Comparison of ENCODE assay signal across 36 cellular contexts in genomic region chr2:2506536-2506935, GRCh38.
"Had no signal": no experiment of that assay in that cellular context is flagged by ENCODE, and none has a peak within 500 bp of the region (broad histone marks: within the 10 kb centered on the region; RNA-seq: fewer than 3 reads in every experiment).

No MANE protein-coding gene starts in this region.

- H3K27ac Mint-ChIP-seq: activated naive CD4-positive, alpha-beta T cell treated with anti-CD3 and anti-CD28 coated beads for 36 hours; activated naive CD4-positive, alpha-beta T cell treated with anti-CD3 and anti-CD28 coated beads, Interleukin-2, amount 10 ng/mL, durations not matched to agents 7 days and 5 days; activated naive CD4-positive, alpha-beta T cell treated with anti-CD3 and anti-CD28 coated beads, Interleukin-2, amount 50 U/mL, for 24 hours; activated naive CD4-positive, alpha-beta T cell treated with anti-CD3 and anti-CD28 coated beads, Interleukin-2, amount 50 U/mL, for 72 hours; activated naive CD8-positive, alpha-beta T cell; activated naive CD8-positive, alpha-beta T cell treated with anti-CD3 and anti-CD28 coated beads for 36 hours; activated naive CD8-positive, alpha-beta T cell treated with anti-CD3 and anti-CD28 coated beads, Interleukin-2, amount 10 ng/mL, durations not matched to agents 7 days and 5 days; activated naive CD8-positive, alpha-beta T cell treated with anti-CD3 and anti-CD28 coated beads, Interleukin-2, amount 50 U/mL, for 24 hours; activated T-cell treated with anti-CD3 and anti-CD28 coated beads, Interleukin-2, amount 50 U/mL, for 24 hours; activated T-cell treated with anti-CD3 and anti-CD28 coated beads, Interleukin-2, amount 50 U/mL, for 72 hours; activated T-helper 1 cell treated with anti-CD3 and anti-CD28 coated beads, Interleukin-12 subunit alpha, Interleukin-12 subunit beta, Interleukin-2, Interleukin-4 antibody, amounts not matched to agents 30 ng/mL and 10 ng/mL and 1 ng/mL, durations not matched to agents 14 hours and 24 hours and 36 hours; activated T-helper 17 cell treated with anti-CD3 and anti-CD28 coated beads, Interleukin-2, amount 50 U/mL, for 72 hours; activated T-helper 2 cell treated with anti-CD3 and anti-CD28 coated beads, Interferon-gamma antibody, Interleukin-2, Interleukin-4, amounts not matched to agents 10 μg/mL and 5 μg/mL and 100 μg/mL, durations not matched to agents 14 hours and 24 hours and 36 hours had no signal

- H3K36me3 ChIP-seq: adrenal gland, ascending aorta, brain microvascular endothelial cell, breast epithelium, cardiac muscle cell had no signal

- DNase-seq: activated effector memory CD4-positive, alpha-beta T cell treated with anti-CD3 and anti-CD28 coated beads, Interleukin-2, amount 50 U/mL, for 16 hours; activated effector memory CD4-positive, alpha-beta T cell treated with Interleukin-2 at 50 U/mL for 16 hours; activated gamma-delta T cell; activated gamma-delta T cell treated with Interleukin-2 at 50 U/mL for 16 hours; activated naive CD4-positive, alpha-beta T cell; activated naive CD4-positive, alpha-beta T cell treated with anti-CD3 and anti-CD28 coated beads for 36 hours; activated naive CD4-positive, alpha-beta T cell treated with anti-CD3 and anti-CD28 coated beads, Interleukin-2, amount 10 ng/mL, durations not matched to agents 7 days and 5 days; activated naive CD4-positive, alpha-beta T cell treated with anti-CD3 and anti-CD28 coated beads, Interleukin-2, amount 50 U/mL, for 16 hours; activated naive CD4-positive, alpha-beta T cell treated with Interleukin-2 at 50 U/mL for 16 hours; activated naive CD8-positive, alpha-beta T cell treated with anti-CD3 and anti-CD28 coated beads for 36 hours; activated naive CD8-positive, alpha-beta T cell treated with anti-CD3 and anti-CD28 coated beads, Interleukin-2, amount 10 ng/mL, durations not matched to agents 7 days and 5 days; activated naive CD8-positive, alpha-beta T cell treated with anti-CD3 and anti-CD28 coated beads, Interleukin-2, amount 50 U/mL, for 24 hours; activated T-cell treated with anti-CD3 and anti-CD28 coated beads for 4 hours; activated T-cell treated with anti-CD3 and anti-CD28 coated beads, Interleukin-2, amount 50 U/mL, for 1 hour; activated T-cell treated with anti-CD3 and anti-CD28 coated beads, Interleukin-2, amount 50 U/mL, for 24 hours; activated T-cell treated with anti-CD3 and anti-CD28 coated beads, Interleukin-2, amount 50 U/mL, for 4 hours; activated T-cell treated with anti-CD3 and anti-CD28 coated beads, Interleukin-2, amount 50 U/mL, for 48 hours; activated T-cell treated with anti-CD3 and anti-CD28 coated beads, Interleukin-2, amount 50 U/mL, for 72 hours; adrenal gland; amniotic stem cell; aorta; body of pancreas; brain microvascular endothelial cell; caudate nucleus; central memory CD4-positive, alpha-beta T cell; cerebellar nuclear complex had no signal

- H3K4me1 ChIP-seq: adrenal gland, ascending aorta, body of pancreas, breast epithelium had no signal

- H3K9me3 Mint-ChIP-seq: activated naive CD4-positive, alpha-beta T cell treated with anti-CD3 and anti-CD28 coated beads for 36 hours; activated naive CD4-positive, alpha-beta T cell treated with anti-CD3 and anti-CD28 coated beads, Interleukin-2, amount 10 ng/mL, durations not matched to agents 7 days and 5 days; activated naive CD4-positive, alpha-beta T cell treated with anti-CD3 and anti-CD28 coated beads, Interleukin-2, amount 50 U/mL, for 24 hours; activated naive CD4-positive, alpha-beta T cell treated with anti-CD3 and anti-CD28 coated beads, Interleukin-2, amount 50 U/mL, for 72 hours; activated naive CD8-positive, alpha-beta T cell treated with anti-CD3 and anti-CD28 coated beads for 36 hours; activated naive CD8-positive, alpha-beta T cell treated with anti-CD3 and anti-CD28 coated beads, Interleukin-2, amount 10 ng/mL, durations not matched to agents 7 days and 5 days; activated naive CD8-positive, alpha-beta T cell treated with anti-CD3 and anti-CD28 coated beads, Interleukin-2, amount 50 U/mL, for 24 hours; activated T-cell treated with anti-CD3 and anti-CD28 coated beads, Interleukin-2, amount 50 U/mL, for 24 hours; activated T-cell treated with anti-CD3 and anti-CD28 coated beads, Interleukin-2, amount 50 U/mL, for 72 hours; activated T-helper 1 cell treated with anti-CD3 and anti-CD28 coated beads, Interleukin-12 subunit alpha, Interleukin-12 subunit beta, Interleukin-2, Interleukin-4 antibody, amounts not matched to agents 30 ng/mL and 10 ng/mL and 1 ng/mL, durations not matched to agents 14 hours and 24 hours and 36 hours; activated T-helper 17 cell treated with anti-CD3 and anti-CD28 coated beads, Interleukin-2, amount 50 U/mL, for 72 hours; activated T-helper 2 cell treated with anti-CD3 and anti-CD28 coated beads, Interferon-gamma antibody, Interleukin-2, Interleukin-4, amounts not matched to agents 10 μg/mL and 5 μg/mL and 100 μg/mL, durations not matched to agents 14 hours and 24 hours and 36 hours had no signal

- ATAC-seq: activated naive CD4-positive, alpha-beta T cell treated with anti-CD3 and anti-CD28 coated beads, Interleukin-2, amount 50 U/mL, for 72 hours; activated naive CD8-positive, alpha-beta T cell treated with anti-CD3 and anti-CD28 coated beads, Interleukin-2, amount 50 U/mL, for 24 hours; activated T-cell treated with anti-CD3 and anti-CD28 coated beads, Interleukin-2, amount 50 U/mL, for 4 hours; activated T-cell treated with anti-CD3 and anti-CD28 coated beads, Interleukin-2, amount 50 U/mL, for 72 hours; activated T-helper 17 cell treated with anti-CD3 and anti-CD28 coated beads, Interleukin-2, amount 50 U/mL, for 72 hours; body of pancreas had no signal

- H3K4me1 Mint-ChIP-seq: activated naive CD4-positive, alpha-beta T cell treated with anti-CD3 and anti-CD28 coated beads, Interleukin-2, amount 10 ng/mL, durations not matched to agents 7 days and 5 days; activated naive CD4-positive, alpha-beta T cell treated with anti-CD3 and anti-CD28 coated beads, Interleukin-2, amount 50 U/mL, for 24 hours; activated naive CD8-positive, alpha-beta T cell treated with anti-CD3 and anti-CD28 coated beads for 36 hours; activated naive CD8-positive, alpha-beta T cell treated with anti-CD3 and anti-CD28 coated beads, Interleukin-2, amount 10 ng/mL, durations not matched to agents 7 days and 5 days; activated naive CD8-positive, alpha-beta T cell treated with anti-CD3 and anti-CD28 coated beads, Interleukin-2, amount 50 U/mL, for 24 hours; activated T-helper 17 cell treated with anti-CD3 and anti-CD28 coated beads, Interleukin-2, amount 50 U/mL, for 72 hours; central memory CD8-positive, alpha-beta T cell had no signal

- H3K27ac ChIP-seq: adrenal gland, ascending aorta, body of pancreas, brain microvascular endothelial cell, breast epithelium, cardiac muscle cell had no signal

- H3K4me3 Mint-ChIP-seq: activated naive CD4-positive, alpha-beta T cell treated with anti-CD3 and anti-CD28 coated beads for 36 hours; activated naive CD4-positive, alpha-beta T cell treated with anti-CD3 and anti-CD28 coated beads, Interleukin-2, amount 10 ng/mL, durations not matched to agents 7 days and 5 days; activated naive CD4-positive, alpha-beta T cell treated with anti-CD3 and anti-CD28 coated beads, Interleukin-2, amount 50 U/mL, for 24 hours; activated naive CD8-positive, alpha-beta T cell; activated naive CD8-positive, alpha-beta T cell treated with anti-CD3 and anti-CD28 coated beads for 36 hours; activated naive CD8-positive, alpha-beta T cell treated with anti-CD3 and anti-CD28 coated beads, Interleukin-2, amount 10 ng/mL, durations not matched to agents 7 days and 5 days; activated naive CD8-positive, alpha-beta T cell treated with anti-CD3 and anti-CD28 coated beads, Interleukin-2, amount 50 U/mL, for 24 hours; activated T-cell treated with anti-CD3 and anti-CD28 coated beads, Interleukin-2, amount 50 U/mL, for 24 hours; activated T-cell treated with anti-CD3 and anti-CD28 coated beads, Interleukin-2, amount 50 U/mL, for 4 hours; activated T-cell treated with anti-CD3 and anti-CD28 coated beads, Interleukin-2, amount 50 U/mL, for 72 hours; activated T-helper 1 cell treated with anti-CD3 and anti-CD28 coated beads, Interleukin-12 subunit alpha, Interleukin-12 subunit beta, Interleukin-2, Interleukin-4 antibody, amounts not matched to agents 30 ng/mL and 10 ng/mL and 1 ng/mL, durations not matched to agents 14 hours and 24 hours and 36 hours; activated T-helper 17 cell treated with anti-CD3 and anti-CD28 coated beads, Interleukin-2, amount 50 U/mL, for 72 hours; central memory CD8-positive, alpha-beta T cell had no signal

- H3K4me3 ChIP-seq: adrenal gland, ascending aorta, body of pancreas, breast epithelium, cardiac muscle cell had no signal

- H3K36me3 Mint-ChIP-seq: activated naive CD4-positive, alpha-beta T cell treated with anti-CD3 and anti-CD28 coated beads, Interleukin-2, amount 10 ng/mL, durations not matched to agents 7 days and 5 days; activated naive CD4-positive, alpha-beta T cell treated with anti-CD3 and anti-CD28 coated beads, Interleukin-2, amount 50 U/mL, for 24 hours; activated naive CD4-positive, alpha-beta T cell treated with anti-CD3 and anti-CD28 coated beads, Interleukin-2, amount 50 U/mL, for 72 hours; activated naive CD8-positive, alpha-beta T cell; activated naive CD8-positive, alpha-beta T cell treated with anti-CD3 and anti-CD28 coated beads for 36 hours; activated naive CD8-positive, alpha-beta T cell treated with anti-CD3 and anti-CD28 coated beads, Interleukin-2, amount 10 ng/mL, durations not matched to agents 7 days and 5 days had no signal

- H3K27me3 ChIP-seq: adrenal gland, ascending aorta, body of pancreas, brain microvascular endothelial cell, cardiac muscle cell had no signal

- H3K27me3 Mint-ChIP-seq: activated naive CD4-positive, alpha-beta T cell treated with anti-CD3 and anti-CD28 coated beads, Interleukin-2, amount 10 ng/mL, durations not matched to agents 7 days and 5 days; activated naive CD8-positive, alpha-beta T cell; activated naive CD8-positive, alpha-beta T cell treated with anti-CD3 and anti-CD28 coated beads, Interleukin-2, amount 50 U/mL, for 24 hours had no signal

- H3K9me3 ChIP-seq: adrenal gland, ascending aorta, body of pancreas had no signal
